In genomic region chr19:29268721-29269483, GRCh38 we compare ENCODE assay signal across 17 cellular contexts. TPM values are rescaled to one million over a fixed set of nuclear protein-coding genes. Genes with fewer than 3 reads are reported as not detected.
DNase-seq lines count a peak whose midpoint lies in the region; ATAC-seq, FAIRE-seq and TF ChIP-seq lines count a peak whose summit lies in the region.
"Had no signal": no experiment of that assay in that cellular context is flagged by ENCODE, and none has a peak within 500 bp of the region (broad histone marks: within the 10 kb centered on the region; RNA-seq: fewer than 3 reads in every experiment).

No MANE protein-coding gene starts in this region.

- H3K4me1 Mint-ChIP-seq in WTC11, result peaks cover 30% of the 10 kb centered on the region

- H4K20me1 ChIP-seq in neural cell (ENCODE audit: insufficient read depth), result no peaks in the 10 kb centered on the region

- no peak for TF ChIP-seq EP300 in neural cell (conservative IDR thresholded peaks at IDR 0.05; ENCODE audit: poor library complexity, severe bottlenecking)

- DNase-seq in cardiac septum (ENCODE audit: low spot score) (peak; percentile 46), Right ventricle myocardium superior (no peak), WTC11 (ENCODE audit: low spot score) (peak; percentile 26), RCC 7860 (ENCODE audit: low spot score) (no peak), GM12891 (ENCODE audit: insufficient read length, low spot score) (no peak)
- DNase-seq in effector memory CD4-positive, alpha-beta T cell, result no peak
- DNase-seq: ACHN, AML-193, COR-L47, EL, NCI-H187, NCI-H446 treated with DMSO at 0.1 percent for 48 hours, NCI-H774, PC-3 had no signal

- 0 out of 2 replicates have a peak, but pooled peaks cover 2% of the 10 kb centered on the region for H3K36me3 Mint-ChIP-seq in WTC11

- no peak for TF ChIP-seq RAD21 in neural cell (conservative IDR thresholded peaks at IDR 0.05)

- peak overlapping the region; percentile 86 for H3K27ac ChIP-seq in neural cell (ENCODE audit: low read length)
- no peak overlapping the region for H3K27ac ChIP-seq in effector memory CD4-positive, alpha-beta T cell (ENCODE audit: insufficient read depth, low read length, poor library complexity, severe bottlenecking)

- no peaks in the 10 kb centered on the region for H3F3A ChIP-seq in neural cell (ENCODE audit: insufficient read depth, low read length, poor library complexity, severe bottlenecking)

- POLR2A ChIA-PET in WTC11 (lab: Charles Lee), result interaction anchor here (0.7 kb wide), 1 partner anchor 28 kb away, joined by 5 read pairs; no protein-coding TSS in a partner anchor

- no peaks in the 10 kb centered on the region for H3K9me2 ChIP-seq in neural cell (ENCODE audit: insufficient read depth, low read length)

- peaks cover 5% of the 10 kb centered on the region for H3K27me3 Mint-ChIP-seq in WTC11 (ENCODE audit: low read depth)

- no peak overlapping the region for H3K4me3 ChIP-seq in neural cell (ENCODE audit: low read length)
- no peak overlapping the region for H3K4me3 ChIP-seq in effector memory CD4-positive, alpha-beta T cell (ENCODE audit: insufficient read depth, low read depth, low read length, poor library complexity, severe bottlenecking)

- FAIRE-seq in RCC 7860 (lab: Jason Lieb, UNC), result no peak
- no peak for FAIRE-seq in GM12891 (lab: Jason Lieb, UNC)
- FAIRE-seq: GM19239 had no signal

- ATAC-seq in Right ventricle myocardium superior (ENCODE audit: poor library complexity) (no peak), WTC11 (peak; percentile 76)
- ATAC-seq: HCT116, PC-3 had no signal

- no peaks in the 10 kb centered on the region for H3K79me2 ChIP-seq in neural cell (replicated peaks; ENCODE audit: insufficient read depth, low read length)

- no peaks in the 10 kb centered on the region for H3K36me3 ChIP-seq in neural cell (ENCODE audit: insufficient read depth, low read length)
- H3K36me3 ChIP-seq in effector memory CD4-positive, alpha-beta T cell (ENCODE audit: control insufficient read depth, insufficient read depth, low read length), result no peaks in the 10 kb centered on the region

- CTCF ChIA-PET in WTC11 (lab: Charles Lee), result interaction anchor here (0.7 to 3.2 kb wide), 9 partner anchors 10 to 260 kb away, joined by 3 to 20 read pairs (median 4); no protein-coding TSS in a partner anchor

- no peak for TF ChIP-seq POLR2A in GM12891 (IDR thresholded peaks at IDR 0.05; ENCODE audit: low read depth, low read length)

- no peaks in the 10 kb centered on the region for H3K9me3 ChIP-seq in neural cell (ENCODE audit: low read length)
- no peaks in the 10 kb centered on the region for H3K9me3 ChIP-seq in effector memory CD4-positive, alpha-beta T cell (ENCODE audit: control insufficient read depth, low read length)

- H3K4me2 ChIP-seq in neural cell (ENCODE audit: low read length), result no peak overlapping the region

- H3K9me3 Mint-ChIP-seq in WTC11, result peaks cover 8% of the 10 kb centered on the region

- H3K9ac ChIP-seq in neural cell (ENCODE audit: low read length), result peak overlapping the region; percentile 54

- H3K27me3 ChIP-seq in neural cell (ENCODE audit: insufficient read depth, low read depth, low read length), result no peaks in the 10 kb centered on the region
- H3K27me3 ChIP-seq in effector memory CD4-positive, alpha-beta T cell (replicated peaks; ENCODE audit: control insufficient read depth, insufficient read depth, low read length, poor library complexity, severe bottlenecking), result no peaks in the 10 kb centered on the region

- no peak overlapping the region for H3K4me3 Mint-ChIP-seq in WTC11

- TF ChIP-seq CTCF in WTC11 (IDR thresholded peaks at IDR 0.05) (no peak), neural cell (IDR thresholded peaks at IDR 0.05; ENCODE audit: poor library complexity, severe bottlenecking) (no peak)

- H2AFZ ChIP-seq in neural cell (ENCODE audit: low read depth, low read length), result no peak overlapping the region

- no peak overlapping the region for H3K27ac Mint-ChIP-seq in WTC11

- no peaks in the 10 kb centered on the region for H3K4me1 ChIP-seq in effector memory CD4-positive, alpha-beta T cell (ENCODE audit: control insufficient read depth, insufficient read depth, low read length, poor library complexity, severe bottlenecking)

- intact Hi-C loops in cardiac septum (cut with DNase I) (loop anchor here (10.0 kb wide), 1 partner anchor 534 kb away; no protein-coding TSS in a partner anchor), Right ventricle myocardium superior (cut with DNase I) (no loop called here)

TF ChIP-seq in WTC11, 78 proteins besides CTCF, POLR2A, EP300 and RAD21:
- TF ChIP-seq NFYB (CRISPR knock-in tag; conservative IDR thresholded peaks at IDR 0.05; ENCODE audit: low read depth) (no peak), ETV6 (CRISPR knock-in tag; IDR thresholded peaks at IDR 0.05) (0 out of 2 replicates have a peak, but pooled peaks have one; percentile 18)

TF ChIP-seq in neural cell, 6 proteins besides CTCF, POLR2A, EP300 and RAD21:
- TF ChIP-seq POLR2AphosphoS5 (IDR thresholded peaks at IDR 0.05), result no peak
- no peak for TF ChIP-seq MXI1 (conservative IDR thresholded peaks at IDR 0.05; ENCODE audit: poor library complexity, severe bottlenecking)
- no peak for TF ChIP-seq EZH2 (IDR thresholded peaks at IDR 0.05; ENCODE audit: borderline replicate concordance, insufficient read depth, low read length, poor library complexity, severe bottlenecking)
- no peak for TF ChIP-seq REST (IDR thresholded peaks at IDR 0.05; ENCODE audit: borderline replicate concordance)
- no peak for TF ChIP-seq SMC3 (conservative IDR thresholded peaks at IDR 0.05; ENCODE audit: poor library complexity)
- no peak for TF ChIP-seq TAF1 (IDR thresholded peaks at IDR 0.05; ENCODE audit: low read depth)
TF ChIP-seq in neural cell: peak in this region for 0.

TF ChIP-seq in GM12891, 5 proteins besides CTCF, POLR2A, EP300 and RAD21:
- TF ChIP-seq POLR2AphosphoS5 (IDR thresholded peaks at IDR 0.05; ENCODE audit: low read depth, low read length), result no peak
- TF ChIP-seq SPI1 (IDR thresholded peaks at IDR 0.05; ENCODE audit: low read depth, low read length), result no peak
- TF ChIP-seq TAF1 (IDR thresholded peaks at IDR 0.05; ENCODE audit: low read depth, low read length), result no peak
- TF ChIP-seq POU2F2 (IDR thresholded peaks at IDR 0.05; ENCODE audit: low read depth, low read length), result no peak
- no peak for TF ChIP-seq PAX5 (IDR thresholded peaks at IDR 0.05; ENCODE audit: insufficient read depth, low read length, severe bottlenecking)

RNA-seq across cellular contexts. Expression of gene UQCRFS1, which starts 56.0 kb away (rescaled TPM):
- 112 TPM for total RNA-seq in cardiac septum
- total RNA-seq in Right ventricle myocardium superior, result 167 TPM
- 55.1 to 58.2 TPM (median 55.5 TPM) in 3 replicates for total RNA-seq in WTC11 (2021)
- 48.4 and 55.2 TPM in 2 replicates for polyA plus RNA-seq in neural cell
- polyA minus RNA-seq in neural cell, result 28.1 and 28.7 TPM in 2 replicates
- 34.4 TPM for polyA plus RNA-seq in GM12891 (2012; ENCODE audit: low read depth, missing spikeins)

Comparison
In these comparisons a context has a peak if more than half of its experiments do, and no peak if none do; other contexts are left out.
1. DNase-seq: peak in cardiac septum (single experiment) and WTC11 (single experiment); none in Right ventricle myocardium superior (single experiment), RCC 7860 (single experiment), effector memory CD4-positive, alpha-beta T cell (0 of 3) and GM12891 (single experiment).